Comparison of ENCODE assay signal across 11 cellular contexts in the genomic region with DNA sequence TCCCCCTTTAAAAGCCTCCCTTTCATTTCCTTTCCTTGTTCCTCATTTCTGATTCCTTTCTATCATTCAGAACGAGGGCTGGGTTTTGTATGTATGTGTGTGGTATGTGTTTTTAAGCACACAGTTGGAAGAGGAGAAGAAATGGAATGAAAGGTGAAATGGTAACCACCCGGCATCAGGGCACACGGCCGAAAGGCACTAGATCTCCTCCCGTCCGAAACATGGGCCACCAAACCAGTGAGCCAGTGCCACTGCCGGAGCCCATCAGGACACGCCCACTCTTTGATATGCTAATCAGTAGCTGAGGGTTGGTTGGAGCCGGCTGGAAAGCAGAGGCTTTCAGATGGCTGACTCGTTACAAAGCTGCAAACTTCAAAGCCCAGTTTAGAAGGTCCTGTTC.
DNase-seq lines count a peak whose midpoint lies in the region; ATAC-seq and TF ChIP-seq lines count a peak whose summit lies in the region.
"Had no signal": no experiment of that assay in that cellular context is flagged by ENCODE, and none has a peak within 500 bp of the region (broad histone marks: within the 10 kb centered on the region; RNA-seq: fewer than 3 reads in every experiment).

No MANE protein-coding gene starts in this region.

- H3K4me1 ChIP-seq in right atrium auricular region (no peaks in the 10 kb centered on the region), transverse colon (no peaks in the 10 kb centered on the region)
- H3K4me1 ChIP-seq: breast epithelium had no signal

- no peaks in the 10 kb centered on the region for H3K9me3 ChIP-seq in right atrium auricular region
- no peaks in the 10 kb centered on the region for H3K9me3 ChIP-seq in transverse colon
- H3K9me3 ChIP-seq: breast epithelium, tibial nerve had no signal

- H3K27ac Mint-ChIP-seq in stimulated activated naive CD8-positive, alpha-beta T cell treated with anti-CD3 and anti-CD28 coated beads, Interleukin-15, amount 100 ng/mL, for 72 hours, result peak overlapping the region in 1 of 2 donors; percentile 50

- TF ChIP-seq CTCF in right atrium auricular region (IDR thresholded peaks at IDR 0.05) (no peak), transverse colon (IDR thresholded peaks at IDR 0.05) (no peak)

- in situ Hi-C loops in transverse colon (cut with MboI; ENCODE audit: low pct_ligation_motif_present in 1 of 4, low pct_unique_long_range_greater_than_20kb in 1 of 4, low sequenced_read_pairs in 3 of 4), result no loop called here

- H3K9me3 Mint-ChIP-seq in stimulated activated naive CD8-positive, alpha-beta T cell treated with anti-CD3 and anti-CD28 coated beads, Interleukin-15, amount 100 ng/mL, for 72 hours, result no peaks in the 10 kb centered on the region

- H3K27me3 Mint-ChIP-seq in stimulated activated naive CD8-positive, alpha-beta T cell treated with anti-CD3 and anti-CD28 coated beads, Interleukin-15, amount 100 ng/mL, for 72 hours, result peaks cover 23% of the 10 kb centered on the region

- H3K27ac ChIP-seq in right atrium auricular region (no peak overlapping the region), transverse colon (no peak overlapping the region)
- H3K27ac ChIP-seq: breast epithelium, tibial nerve had no signal

- ATAC-seq in Right ventricle myocardium inferior, result peak; percentile 67
- ATAC-seq in stimulated activated naive CD8-positive, alpha-beta T cell treated with anti-CD3 and anti-CD28 coated beads, Interleukin-15, amount 100 ng/mL, for 72 hours, result peak; percentile 48

- no peak for TF ChIP-seq POLR2A in transverse colon (IDR thresholded peaks at IDR 0.05)

- no peak for TF ChIP-seq EP300 in transverse colon (IDR thresholded peaks at IDR 0.05; ENCODE audit: low read depth)

- intact Hi-C loops in Right ventricle myocardium inferior (cut with DNase I) (no loop called here), transverse colon (cut with DNase I; ENCODE audit: low total_unique reads) (no loop called here)

- H3K4me1 Mint-ChIP-seq in stimulated activated naive CD8-positive, alpha-beta T cell treated with anti-CD3 and anti-CD28 coated beads, Interleukin-15, amount 100 ng/mL, for 72 hours, result peaks cover 39% of the 10 kb centered on the region

- H3K4me3 Mint-ChIP-seq in stimulated activated naive CD8-positive, alpha-beta T cell treated with anti-CD3 and anti-CD28 coated beads, Interleukin-15, amount 100 ng/mL, for 72 hours, result peak overlapping the region in 1 of 2 donors; percentile 13

- no peaks in the 10 kb centered on the region for H3K27me3 ChIP-seq in right atrium auricular region
- no peaks in the 10 kb centered on the region for H3K27me3 ChIP-seq in transverse colon
- H3K27me3 ChIP-seq: breast epithelium, tibial nerve had no signal

- H3K4me3 ChIP-seq in right atrium auricular region, result peak overlapping the region in 1 of 2 donors; percentile 6
- no peak overlapping the region for H3K4me3 ChIP-seq in transverse colon
- H3K4me3 ChIP-seq: breast epithelium, tibial nerve had no signal

- no peak for DNase-seq in Right ventricle myocardium inferior (ENCODE audit: missing footprints)
- no peak for DNase-seq in right atrium auricular region (ENCODE audit: low spot score)
- DNase-seq in RPMI7951 (ENCODE audit: low read depth), result peak; percentile 73
- peak; percentile 8 for DNase-seq in globus pallidus (ENCODE audit: low spot score)
- DNase-seq in stimulated activated naive CD8-positive, alpha-beta T cell treated with anti-CD3 and anti-CD28 coated beads, Interleukin-15, amount 100 ng/mL, for 72 hours, result peak in 1 of 2 donors; percentile 3
- DNase-seq in transverse colon, result no peak
- no peak for DNase-seq in 8988T
- DNase-seq in AML-193 (lab: John Stamatoyannopoulos, UW), result no peak
- DNase-seq: NCI-H2171 treated with DMSO at 0.1 percent for 48 hours had no signal

- H3K36me3 ChIP-seq in right atrium auricular region (no peaks in the 10 kb centered on the region), transverse colon (no peaks in the 10 kb centered on the region)
- H3K36me3 ChIP-seq: breast epithelium, tibial nerve had no signal

- 65 to 71% methylated on average over 1 to 10 of the region's 10 CpGs for WGBS in transverse colon (ENCODE audit: low coverage in 1 of 2), 2 donors

Comparison
In these comparisons a context has a peak if more than half of its experiments do, and no peak if none do; other contexts are left out.
1. DNase-seq: peak in RPMI7951 (single experiment) and globus pallidus (single experiment); none in Right ventricle myocardium inferior (single experiment), right atrium auricular region (single experiment), transverse colon (single experiment), 8988T (single experiment) and AML-193 (0 of 2).